ENCODE assay signal across 8 cellular contexts in genomic region chr22:25488244-25489020, GRCh38.
DNase-seq lines count a peak whose midpoint lies in the region; ATAC-seq and TF ChIP-seq lines count a peak whose summit lies in the region.

No MANE protein-coding gene starts in this region.

- peaks cover 17% of the 10 kb centered on the region for H4K20me1 ChIP-seq in osteoblast (ENCODE audit: insufficient read depth, low read length)

- H3K79me2 ChIP-seq in osteoblast (ENCODE audit: insufficient read depth, low read length) = no peaks in the 10 kb centered on the region

- peak; percentile 26 for DNase-seq in GOT3 (lab: John Stamatoyannopoulos, UW)
- DNase-seq in NCI-H460 (ENCODE audit: extremely low read depth, low read depth) = peak; percentile 17
- DNase-seq in brain microvascular endothelial cell = peak; percentile 93
- peak; percentile 73 for DNase-seq in osteoblast (ENCODE audit: insufficient read length, low spot score, missing footprints)
- no peak for DNase-seq in T-helper 9 cell

- no peak for TF ChIP-seq CTCF in brain microvascular endothelial cell (IDR thresholded peaks at IDR 0.05; ENCODE audit: low read depth, low read length, missing control alignments)
- no peak for TF ChIP-seq CTCF in osteoblast (IDR thresholded peaks at IDR 0.05; ENCODE audit: extremely low read depth, low read depth, low read length)

- H2AFZ ChIP-seq in osteoblast (ENCODE audit: low read length) = no peak overlapping the region

- no peaks in the 10 kb centered on the region for H3K9me3 ChIP-seq in osteoblast (ENCODE audit: low read depth, low read length)

- H3K27ac ChIP-seq in brain microvascular endothelial cell (no peak overlapping the region), osteoblast (ENCODE audit: low read depth, low read length) (peak overlapping the region; percentile 15)

- H3K4me2 ChIP-seq in osteoblast (ENCODE audit: insufficient read depth, low read length) = peak overlapping the region; percentile 9

- peaks cover 35% of the 10 kb centered on the region for H3K27me3 ChIP-seq in brain microvascular endothelial cell (replicated peaks)
- H3K27me3 ChIP-seq in osteoblast (ENCODE audit: insufficient read depth, low read length) = peaks cover 3% of the 10 kb centered on the region

- H3K4me3 ChIP-seq in brain microvascular endothelial cell (ENCODE audit: low read depth, low read length) (no peak overlapping the region), osteoblast (ENCODE audit: insufficient read depth, low read length) (no peak overlapping the region)

- H3K4me1 ChIP-seq in osteoblast (ENCODE audit: insufficient read depth, low read length) = peaks cover 15% of the 10 kb centered on the region

- H3K36me3 ChIP-seq in brain microvascular endothelial cell (replicated peaks) (no peaks in the 10 kb centered on the region), osteoblast (ENCODE audit: insufficient read depth, low read length) (peaks cover 5% of the 10 kb centered on the region)

- in situ Hi-C loops in brain microvascular endothelial cell (cut with HindIII; ENCODE audit: low pct_ligation_motif_present, low sequenced_read_pairs) = no loop called here

- ATAC-seq in GM21737 (IDR thresholded peaks at IDR 0.05; ENCODE audit: unreplicated experiment) (no peak), HG02588 (IDR thresholded peaks at IDR 0.05; ENCODE audit: unreplicated experiment) (no peak), GM18517 (IDR thresholded peaks at IDR 0.05; ENCODE audit: unreplicated experiment) (no peak)
